In genomic region chr19:18194554-18195238, GRCh38 we compare ENCODE assay signal across 8 cellular contexts. TPM values are rescaled to one million over a fixed set of nuclear protein-coding genes. Genes with fewer than 3 reads are reported as not detected.
DNase-seq lines count a peak whose midpoint lies in the region; ATAC-seq and TF ChIP-seq lines count a peak whose summit lies in the region.

No MANE protein-coding gene starts in this region.

- intact Hi-C loops in activated CD4-positive, alpha-beta T cell treated with anti-CD3 and anti-CD28 coated beads, Interleukin-2, amount 10 ng/mL, durations not matched to agents 24 days and 14 days (cut with micrococcal nuclease) = no loop called here
- intact Hi-C loops in spleen (cut with DNase I; ENCODE audit: low total_unique reads) = no loop called here

- peak overlapping the region; percentile 86 for H3K27ac Mint-ChIP-seq in activated CD4-positive, alpha-beta T cell treated with anti-CD3 and anti-CD28 coated beads, Interleukin-2, amount 10 ng/mL, durations not matched to agents 24 days and 14 days

- ATAC-seq in SK-N-SH treated with all-trans-retinoic acid at 6 μM for 48 hours = no peak

- peaks cover 23% of the 10 kb centered on the region for H3K4me1 Mint-ChIP-seq in activated CD4-positive, alpha-beta T cell treated with anti-CD3 and anti-CD28 coated beads, Interleukin-2, amount 10 ng/mL, durations not matched to agents 24 days and 14 days

- 16% methylated on average over 19 of the region's 27 CpGs for WGBS in SK-N-SH (ENCODE audit: low lambda C conversion rate)
- 15 to 35% (median 21%) methylated on average over 9 to 27 of the region's 27 CpGs for WGBS in spleen, 5 donors

- no peaks in the 10 kb centered on the region for H3K9me2 ChIP-seq in SK-N-SH

- H3K9me3 Mint-ChIP-seq in activated CD4-positive, alpha-beta T cell treated with anti-CD3 and anti-CD28 coated beads, Interleukin-2, amount 10 ng/mL, durations not matched to agents 24 days and 14 days = no peaks in the 10 kb centered on the region

- no peak for TF ChIP-seq EP300 in SK-N-SH (IDR thresholded peaks at IDR 0.05; ENCODE audit: borderline replicate concordance in 1 of 2, low read depth in 1 of 2, low read length in 1 of 2)

- peak overlapping the region; percentile 72 to 94 for H3K4me3 ChIP-seq in SK-N-SH (ENCODE audit: low read depth in 2 of 2, low read length in 1 of 2)
- H3K4me3 ChIP-seq in spleen = peak overlapping the region in 6 of 8 donors; percentile 17 to 93 (median 75)

- no peak overlapping the region for H3K9ac ChIP-seq in SK-N-SH

- H3K27ac ChIP-seq in SK-N-SH (ENCODE audit: low read depth in 2 of 2, low read length in 1 of 2) (no peak overlapping the region; a peak in 2 of 4 replicates), spleen (peak overlapping the region in 7 of 8 donors; percentile 4 to 98 (median 86))

- peaks cover 11% of the 10 kb centered on the region for H3F3A ChIP-seq in SK-N-SH (replicated peaks; ENCODE audit: insufficient read depth)

- no peak for TF ChIP-seq RAD21 in SK-N-SH (IDR thresholded peaks at IDR 0.05; ENCODE audit: low read length)

- peaks cover 11% of the 10 kb centered on the region for H3K36me3 Mint-ChIP-seq in activated CD4-positive, alpha-beta T cell treated with anti-CD3 and anti-CD28 coated beads, Interleukin-2, amount 10 ng/mL, durations not matched to agents 24 days and 14 days (ENCODE audit: low read depth)

- peak overlapping the region; percentile 99 for H3K4me2 ChIP-seq in SK-N-SH

- CTCF ChIA-PET in SK-N-SH (lab: Yijun Ruan, JAX) = interaction anchor here (0.8 to 20.7 kb wide), 7 partner anchors 9 to 397 kb away, joined by 3 to 505 read pairs (median 9); partner anchors contain the start of gene RAB3A

- no peaks in the 10 kb centered on the region for H3K9me3 ChIP-seq in SK-N-SH
- no peaks in the 10 kb centered on the region for H3K9me3 ChIP-seq in spleen

- H2AFZ ChIP-seq in SK-N-SH (ENCODE audit: low read depth) = peak overlapping the region; percentile 72; the same call in 1 of the 2 replicates

- H3K79me2 ChIP-seq in SK-N-SH (ENCODE audit: insufficient read depth) = peaks cover 9% of the 10 kb centered on the region; the same call in 1 of the 2 replicates

- H4K20me1 ChIP-seq in SK-N-SH (ENCODE audit: insufficient read depth) = peaks cover 8% of the 10 kb centered on the region; the same call in 1 of the 2 replicates

- no peaks in the 10 kb centered on the region for H3K27me3 ChIP-seq in SK-N-SH (ENCODE audit: insufficient read depth)
- H3K27me3 ChIP-seq in spleen (replicated peaks in 1 of 7) = no peaks in the 10 kb centered on the region

- no peaks in the 10 kb centered on the region for H3K27me3 Mint-ChIP-seq in activated CD4-positive, alpha-beta T cell treated with anti-CD3 and anti-CD28 coated beads, Interleukin-2, amount 10 ng/mL, durations not matched to agents 24 days and 14 days

- DNase-seq in SK-N-SH (peak; percentile 88), fibroblast of peridontal ligament (ENCODE audit: extremely low read depth) (peak; percentile 10), spleen (peak; percentile 86), NCI-H1105 treated with DMSO at 0.1 percent for 48 hours (lab: John Stamatoyannopoulos, UW) (no peak), foreskin melanocyte (no peak), T1000 (lab: John Stamatoyannopoulos, UW) (no peak)
- DNase-seq in activated CD4-positive, alpha-beta T cell treated with anti-CD3 and anti-CD28 coated beads, Interleukin-2, amount 10 ng/mL, durations not matched to agents 24 days and 14 days = peak; percentile 76

- POLR2A ChIA-PET in SK-N-SH (lab: Yijun Ruan, JAX) = interaction anchor here (0.7 kb wide), 1 partner anchor 10 kb away, joined by 3 read pairs; the partner anchor contains the start of gene RAB3A

- H3K4me1 ChIP-seq in SK-N-SH (ENCODE audit: control insufficient read depth in 1 of 2, insufficient read depth in 2 of 2, low read depth in 1 of 2, low read length in 1 of 2) (peaks cover 9 to 26% of the 10 kb centered on the region in 2 experiments; a peak in 2 of 4 replicates), spleen (peaks cover 16 to 44% (median 26%) of the 10 kb centered on the region in 6 donors)

- TF ChIP-seq POLR2A in spleen (IDR thresholded peaks at IDR 0.05) = no peak

- TF ChIP-seq CTCF in SK-N-SH (IDR thresholded peaks at IDR 0.05) (no peak), spleen (IDR thresholded peaks at IDR 0.05 in 8 of 11, conservative IDR thresholded peaks at IDR 0.05 in 3 of 11) (no peak)

- peak overlapping the region; percentile 81 for H3K4me3 Mint-ChIP-seq in activated CD4-positive, alpha-beta T cell treated with anti-CD3 and anti-CD28 coated beads, Interleukin-2, amount 10 ng/mL, durations not matched to agents 24 days and 14 days

- H3K36me3 ChIP-seq in SK-N-SH (replicated peaks in 1 of 2; ENCODE audit: control insufficient read depth in 1 of 2, insufficient read depth in 2 of 2, low read length in 1 of 2) = peaks cover 0 to 6% of the 10 kb centered on the region in 2 experiments
- H3K36me3 ChIP-seq in spleen = peaks cover 0 to 48% (median 30%) of the 10 kb centered on the region in 6 donors

TF ChIP-seq in SK-N-SH, 30 proteins besides CTCF, POLR2A, EP300 and RAD21 (continues in another document):
- TF ChIP-seq, protein P1, sequence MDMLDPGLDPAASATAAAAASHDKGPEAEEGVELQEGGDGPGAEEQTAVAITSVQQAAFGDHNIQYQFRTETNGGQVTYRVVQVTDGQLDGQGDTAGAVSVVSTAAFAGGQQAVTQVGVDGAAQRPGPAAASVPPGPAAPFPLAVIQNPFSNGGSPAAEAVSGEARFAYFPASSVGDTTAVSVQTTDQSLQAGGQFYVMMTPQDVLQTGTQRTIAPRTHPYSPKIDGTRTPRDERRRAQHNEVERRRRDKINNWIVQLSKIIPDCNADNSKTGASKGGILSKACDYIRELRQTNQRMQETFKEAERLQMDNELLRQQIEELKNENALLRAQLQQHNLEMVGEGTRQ (IDR thresholded peaks at IDR 0.05; ENCODE audit: borderline replicate concordance, low read depth, low read length) = no peak
- no peak for TF ChIP-seq ELF1 (IDR thresholded peaks at IDR 0.05)
- TF ChIP-seq JUND (IDR thresholded peaks at IDR 0.05) = no peak
- 0 out of 2 replicates have a peak, but pooled peaks have one; percentile 9 for TF ChIP-seq SIN3A (IDR thresholded peaks at IDR 0.05; ENCODE audit: borderline replicate concordance, low read depth, low read length)
- TF ChIP-seq NRF1 (IDR thresholded peaks at IDR 0.05; ENCODE audit: low read depth, low read length) = 0 out of 2 replicates have a peak, but pooled peaks have one; percentile 26

TF ChIP-seq in SK-N-SH treated with all-trans-retinoic acid at 6 μM for 48 hours, 23 proteins besides CTCF, POLR2A, EP300 and RAD21 (continues in another document):
- no peak for TF ChIP-seq ZFP30 (CRISPR knock-in tag; IDR thresholded peaks at IDR 0.05)
- no peak for TF ChIP-seq CSDC2 (CRISPR knock-in tag; IDR thresholded peaks at IDR 0.05)
- no peak for TF ChIP-seq ESRRG (CRISPR knock-in tag; IDR thresholded peaks at IDR 0.05)
- TF ChIP-seq ZNF70 (CRISPR knock-in tag; IDR thresholded peaks at IDR 0.05) = no peak

RNA-seq across cellular contexts. Expression of gene MPV17L2, which starts 1.7 kb away (rescaled TPM):
- polyA plus RNA-seq in SK-N-SH (2012; rRNA removed) = 17.5 and 20.6 TPM in 2 replicates
- polyA plus RNA-seq in SK-N-SH (2012; cell fraction: cytosol; rRNA removed) = 9.7 and 13.5 TPM in 2 replicates
- polyA plus RNA-seq in SK-N-SH (2012; cell fraction: nucleus; rRNA removed) = 8.2 and 8.6 TPM in 2 replicates
- 18.4 and 20.9 TPM in 2 replicates for total RNA-seq in activated CD4-positive, alpha-beta T cell treated with anti-CD3 and anti-CD28 coated beads, Interleukin-2, amount 10 ng/mL, durations not matched to agents 24 days and 14 days
- total RNA-seq in spleen = 10 to 100 TPM in 3 of 7 donors, 1 to 10 TPM in 4; 7.8 to 14.1 (median 9.9) TPM
- polyA plus RNA-seq in spleen = 10 to 100 TPM; 12.1 to 15.4 (median 12.3) TPM

RNA-seq across cellular contexts. Expression of gene RAB3A, which starts 9.1 kb away (rescaled TPM):
- polyA plus RNA-seq in SK-N-SH (2012; rRNA removed) = 9.1 and 9.7 TPM in 2 replicates
- polyA plus RNA-seq in SK-N-SH (2012; cell fraction: cytosol; rRNA removed) = 7.7 and 10.0 TPM in 2 replicates
- polyA plus RNA-seq in SK-N-SH (2012; cell fraction: nucleus; rRNA removed) = 13.1 and 19.6 TPM in 2 replicates
- total RNA-seq in activated CD4-positive, alpha-beta T cell treated with anti-CD3 and anti-CD28 coated beads, Interleukin-2, amount 10 ng/mL, durations not matched to agents 24 days and 14 days = 9.6 and 10.3 TPM in 2 replicates
- total RNA-seq in spleen = 1 to 10 TPM; 1.4 to 6.6 (median 3.3) TPM
- polyA plus RNA-seq in spleen = 1 to 10 TPM in 2 of 3 donors, under 1 TPM in 1; 0.72 to 1.7 (median 1.3) TPM

RNA-seq across cellular contexts. Expression of gene IFI30, which starts 21.1 kb away (rescaled TPM):
- polyA plus RNA-seq in SK-N-SH (2012; rRNA removed) = 10.7 and 11.6 TPM in 2 replicates
- polyA plus RNA-seq in SK-N-SH (2012; cell fraction: cytosol; rRNA removed) = 4.4 and 6.7 TPM in 2 replicates
- 4.5 and 5.5 TPM in 2 replicates for polyA plus RNA-seq in SK-N-SH (2012; cell fraction: nucleus; rRNA removed)
- 49.4 and 52.7 TPM in 2 replicates for total RNA-seq in activated CD4-positive, alpha-beta T cell treated with anti-CD3 and anti-CD28 coated beads, Interleukin-2, amount 10 ng/mL, durations not matched to agents 24 days and 14 days
- total RNA-seq in spleen = 100 to 1,000 TPM; 206 to 475 (median 330) TPM
- 100 to 1,000 TPM; 234 to 299 (median 274) TPM for polyA plus RNA-seq in spleen

RNA-seq across cellular contexts. Expression of gene PDE4C, which starts 31.5 kb away (rescaled TPM):
- polyA plus RNA-seq in SK-N-SH (2012; rRNA removed) (0.36 and 1.0 TPM in 2 replicates), spleen (1 to 10 TPM in 1 of 3 donors, under 1 TPM in 2; 0.07 to 1.2 (median 0.61) TPM)
- polyA plus RNA-seq in SK-N-SH (2012; cell fraction: cytosol; rRNA removed) = 0.05 and 0.26 TPM in 2 replicates
- 4.1 and 8.2 TPM in 2 replicates for polyA plus RNA-seq in SK-N-SH (2012; cell fraction: nucleus; rRNA removed)
- total RNA-seq in activated CD4-positive, alpha-beta T cell treated with anti-CD3 and anti-CD28 coated beads, Interleukin-2, amount 10 ng/mL, durations not matched to agents 24 days and 14 days = 0.14 and 0.37 TPM in 2 replicates
- total RNA-seq in spleen = 1 to 10 TPM in 6 of 7 donors, under 1 TPM in 1; 0.60 to 7.6 (median 3.3) TPM

RNA-seq across cellular contexts. Expression of gene PIK3R2, which starts 41.7 kb away (rescaled TPM):
- polyA plus RNA-seq in SK-N-SH (2012; rRNA removed) (27.5 and 36.6 TPM in 2 replicates), spleen (1 to 10 TPM; 4.2 to 5.1 (median 4.9) TPM)
- polyA plus RNA-seq in SK-N-SH (2012; cell fraction: cytosol; rRNA removed) = 17.4 and 30.3 TPM in 2 replicates
- polyA plus RNA-seq in SK-N-SH (2012; cell fraction: nucleus; rRNA removed) = 52.1 and 53.0 TPM in 2 replicates
- total RNA-seq in activated CD4-positive, alpha-beta T cell treated with anti-CD3 and anti-CD28 coated beads, Interleukin-2, amount 10 ng/mL, durations not matched to agents 24 days and 14 days = 19.6 and 20.7 TPM in 2 replicates
- 10 to 100 TPM in 6 of 7 donors, 1 to 10 TPM in 1; 6.6 to 22.7 (median 16.3) TPM for total RNA-seq in spleen

Comparison
In these comparisons a context has a peak if more than half of its experiments do, and no peak if none do; other contexts are left out.
1. DNase-seq: peak in SK-N-SH (single experiment), activated CD4-positive, alpha-beta T cell treated with anti-CD3 and anti-CD28 coated beads, Interleukin-2, amount 10 ng/mL, durations not matched to agents 24 days and 14 days (single experiment), fibroblast of peridontal ligament (single experiment) and spleen (single experiment); none in NCI-H1105 treated with DMSO at 0.1 percent for 48 hours (single experiment), foreskin melanocyte (single experiment) and T1000 (single experiment).
2. H3K27ac ChIP-seq: peak in spleen (7 of 8); none in SK-N-SH (0 of 2).